In genomic region chr22:36368359-36368983, GRCh38 we compare ENCODE assay signal across 1 cellular context.
TF ChIP-seq lines count a peak whose summit lies in the region.

No MANE protein-coding gene starts in this region.

TF ChIP-seq in SK-N-SH treated with all-trans-retinoic acid at 6 μM for 48 hours, 23 proteins besides CTCF, POLR2A, EP300 and RAD21 (continued from another document):
- TF ChIP-seq PATZ1 (CRISPR knock-in tag; IDR thresholded peaks at IDR 0.05; ENCODE audit: borderline replicate concordance), result peak; percentile 90; the same call in 1 of the 2 replicates
- no peak for TF ChIP-seq CREB5 (CRISPR knock-in tag; IDR thresholded peaks at IDR 0.05; ENCODE audit: low read depth)
- no peak; the same call in 1 of the 2 replicates for TF ChIP-seq ZNF70 (CRISPR knock-in tag; IDR thresholded peaks at IDR 0.05)
- no peak for TF ChIP-seq TOX (CRISPR knock-in tag; IDR thresholded peaks at IDR 0.05; ENCODE audit: borderline replicate concordance)
- TF ChIP-seq TSHZ2 (CRISPR knock-in tag; IDR thresholded peaks at IDR 0.05), result peak; percentile 79
- TF ChIP-seq BACH2 (CRISPR knock-in tag; IDR thresholded peaks at IDR 0.05; ENCODE audit: borderline replicate concordance), result no peak
